1 cellular context compared by ENCODE assay signal in the genomic region with DNA sequence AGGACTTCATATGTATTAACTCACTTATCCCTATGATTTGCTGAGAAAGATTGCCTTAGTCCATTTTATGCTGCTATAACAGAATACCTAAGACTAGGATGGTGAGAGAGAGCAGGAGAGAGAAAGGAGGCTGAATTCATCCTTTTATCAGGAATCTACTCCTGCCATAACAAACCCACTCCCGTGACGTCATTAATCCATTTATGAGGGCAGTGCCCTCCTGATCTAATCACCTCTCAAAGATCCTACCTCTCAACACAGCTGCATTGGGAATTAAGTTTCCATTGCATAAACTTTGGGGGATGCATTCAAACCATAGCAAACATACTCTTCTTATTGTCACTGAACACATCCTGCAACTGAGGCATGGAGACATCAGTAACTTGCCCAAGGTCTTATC.
TF ChIP-seq lines count a peak whose summit lies in the region.

No MANE protein-coding gene starts in this region.

TF ChIP-seq in GM23338, 12 proteins besides CTCF, POLR2A, EP300 and RAD21 (continued from another document):
- TF ChIP-seq, protein P1, sequence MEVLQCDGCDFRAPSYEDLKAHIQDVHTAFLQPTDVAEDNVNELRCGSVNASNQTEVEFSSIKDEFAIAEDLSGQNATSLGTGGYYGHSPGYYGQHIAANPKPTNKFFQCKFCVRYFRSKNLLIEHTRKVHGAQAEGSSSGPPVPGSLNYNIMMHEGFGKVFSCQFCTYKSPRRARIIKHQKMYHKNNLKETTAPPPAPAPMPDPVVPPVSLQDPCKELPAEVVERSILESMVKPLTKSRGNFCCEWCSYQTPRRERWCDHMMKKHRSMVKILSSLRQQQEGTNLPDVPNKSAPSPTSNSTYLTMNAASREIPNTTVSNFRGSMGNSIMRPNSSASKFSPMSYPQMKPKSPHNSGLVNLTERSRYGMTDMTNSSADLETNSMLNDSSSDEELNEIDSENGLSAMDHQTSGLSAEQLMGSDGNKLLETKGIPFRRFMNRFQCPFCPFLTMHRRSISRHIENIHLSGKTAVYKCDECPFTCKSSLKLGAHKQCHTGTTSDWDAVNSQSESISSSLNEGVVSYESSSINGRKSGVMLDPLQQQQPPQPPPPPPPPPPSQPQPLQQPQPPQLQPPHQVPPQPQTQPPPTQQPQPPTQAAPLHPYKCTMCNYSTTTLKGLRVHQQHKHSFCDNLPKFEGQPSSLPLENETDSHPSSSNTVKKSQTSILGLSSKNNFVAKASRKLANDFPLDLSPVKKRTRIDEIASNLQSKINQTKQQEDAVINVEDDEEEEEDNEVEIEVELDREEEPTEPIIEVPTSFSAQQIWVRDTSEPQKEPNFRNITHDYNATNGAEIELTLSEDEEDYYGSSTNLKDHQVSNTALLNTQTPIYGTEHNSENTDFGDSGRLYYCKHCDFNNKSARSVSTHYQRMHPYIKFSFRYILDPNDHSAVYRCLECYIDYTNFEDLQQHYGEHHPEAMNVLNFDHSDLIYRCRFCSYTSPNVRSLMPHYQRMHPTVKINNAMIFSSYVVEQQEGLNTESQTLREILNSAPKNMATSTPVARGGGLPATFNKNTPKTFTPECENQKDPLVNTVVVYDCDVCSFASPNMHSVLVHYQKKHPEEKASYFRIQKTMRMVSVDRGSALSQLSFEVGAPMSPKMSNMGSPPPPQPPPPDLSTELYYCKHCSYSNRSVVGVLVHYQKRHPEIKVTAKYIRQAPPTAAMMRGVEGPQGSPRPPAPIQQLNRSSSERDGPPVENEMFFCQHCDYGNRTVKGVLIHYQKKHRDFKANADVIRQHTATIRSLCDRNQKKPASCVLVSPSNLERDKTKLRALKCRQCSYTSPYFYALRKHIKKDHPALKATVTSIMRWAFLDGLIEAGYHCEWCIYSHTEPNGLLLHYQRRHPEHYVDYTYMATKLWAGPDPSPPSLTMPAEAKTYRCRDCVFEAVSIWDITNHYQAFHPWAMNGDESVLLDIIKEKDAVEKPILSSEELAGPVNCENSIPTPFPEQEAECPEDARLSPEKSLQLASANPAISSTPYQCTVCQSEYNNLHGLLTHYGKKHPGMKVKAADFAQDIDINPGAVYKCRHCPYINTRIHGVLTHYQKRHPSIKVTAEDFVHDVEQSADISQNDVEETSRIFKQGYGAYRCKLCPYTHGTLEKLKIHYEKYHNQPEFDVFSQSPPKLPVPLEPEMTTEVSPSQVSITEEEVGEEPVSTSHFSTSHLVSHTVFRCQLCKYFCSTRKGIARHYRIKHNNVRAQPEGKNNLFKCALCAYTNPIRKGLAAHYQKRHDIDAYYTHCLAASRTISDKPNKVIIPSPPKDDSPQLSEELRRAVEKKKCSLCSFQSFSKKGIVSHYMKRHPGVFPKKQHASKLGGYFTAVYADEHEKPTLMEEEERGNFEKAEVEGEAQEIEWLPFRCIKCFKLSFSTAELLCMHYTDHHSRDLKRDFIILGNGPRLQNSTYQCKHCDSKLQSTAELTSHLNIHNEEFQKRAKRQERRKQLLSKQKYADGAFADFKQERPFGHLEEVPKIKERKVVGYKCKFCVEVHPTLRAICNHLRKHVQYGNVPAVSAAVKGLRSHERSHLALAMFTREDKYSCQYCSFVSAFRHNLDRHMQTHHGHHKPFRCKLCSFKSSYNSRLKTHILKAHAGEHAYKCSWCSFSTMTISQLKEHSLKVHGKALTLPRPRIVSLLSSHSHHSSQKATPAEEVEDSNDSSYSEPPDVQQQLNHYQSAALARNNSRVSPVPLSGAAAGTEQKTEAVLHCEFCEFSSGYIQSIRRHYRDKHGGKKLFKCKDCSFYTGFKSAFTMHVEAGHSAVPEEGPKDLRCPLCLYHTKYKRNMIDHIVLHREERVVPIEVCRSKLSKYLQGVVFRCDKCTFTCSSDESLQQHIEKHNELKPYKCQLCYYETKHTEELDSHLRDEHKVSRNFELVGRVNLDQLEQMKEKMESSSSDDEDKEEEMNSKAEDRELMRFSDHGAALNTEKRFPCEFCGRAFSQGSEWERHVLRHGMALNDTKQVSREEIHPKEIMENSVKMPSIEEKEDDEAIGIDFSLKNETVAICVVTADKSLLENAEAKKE (CRISPR knock-in tag; IDR thresholded peaks at IDR 0.05), result no peak
- TF ChIP-seq, protein P2, sequence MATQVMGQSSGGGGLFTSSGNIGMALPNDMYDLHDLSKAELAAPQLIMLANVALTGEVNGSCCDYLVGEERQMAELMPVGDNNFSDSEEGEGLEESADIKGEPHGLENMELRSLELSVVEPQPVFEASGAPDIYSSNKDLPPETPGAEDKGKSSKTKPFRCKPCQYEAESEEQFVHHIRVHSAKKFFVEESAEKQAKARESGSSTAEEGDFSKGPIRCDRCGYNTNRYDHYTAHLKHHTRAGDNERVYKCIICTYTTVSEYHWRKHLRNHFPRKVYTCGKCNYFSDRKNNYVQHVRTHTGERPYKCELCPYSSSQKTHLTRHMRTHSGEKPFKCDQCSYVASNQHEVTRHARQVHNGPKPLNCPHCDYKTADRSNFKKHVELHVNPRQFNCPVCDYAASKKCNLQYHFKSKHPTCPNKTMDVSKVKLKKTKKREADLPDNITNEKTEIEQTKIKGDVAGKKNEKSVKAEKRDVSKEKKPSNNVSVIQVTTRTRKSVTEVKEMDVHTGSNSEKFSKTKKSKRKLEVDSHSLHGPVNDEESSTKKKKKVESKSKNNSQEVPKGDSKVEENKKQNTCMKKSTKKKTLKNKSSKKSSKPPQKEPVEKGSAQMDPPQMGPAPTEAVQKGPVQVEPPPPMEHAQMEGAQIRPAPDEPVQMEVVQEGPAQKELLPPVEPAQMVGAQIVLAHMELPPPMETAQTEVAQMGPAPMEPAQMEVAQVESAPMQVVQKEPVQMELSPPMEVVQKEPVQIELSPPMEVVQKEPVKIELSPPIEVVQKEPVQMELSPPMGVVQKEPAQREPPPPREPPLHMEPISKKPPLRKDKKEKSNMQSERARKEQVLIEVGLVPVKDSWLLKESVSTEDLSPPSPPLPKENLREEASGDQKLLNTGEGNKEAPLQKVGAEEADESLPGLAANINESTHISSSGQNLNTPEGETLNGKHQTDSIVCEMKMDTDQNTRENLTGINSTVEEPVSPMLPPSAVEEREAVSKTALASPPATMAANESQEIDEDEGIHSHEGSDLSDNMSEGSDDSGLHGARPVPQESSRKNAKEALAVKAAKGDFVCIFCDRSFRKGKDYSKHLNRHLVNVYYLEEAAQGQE (IDR thresholded peaks at IDR 0.05; ENCODE audit: unreplicated experiment), result no peak
- TF ChIP-seq EZH2phosphoT487 (IDR thresholded peaks at IDR 0.05; ENCODE audit: unreplicated experiment) (no peak), NANOG (IDR thresholded peaks at IDR 0.05; ENCODE audit: borderline replicate concordance) (no peak), POLR2AphosphoS5 (IDR thresholded peaks at IDR 0.05; ENCODE audit: low read depth) (no peak), EZH2 (IDR thresholded peaks at IDR 0.05; ENCODE audit: low read depth, unreplicated experiment) (no peak), JUNB (IDR thresholded peaks at IDR 0.05; ENCODE audit: unreplicated experiment) (no peak), CREB1 (CRISPR knock-in tag; IDR thresholded peaks at IDR 0.05; ENCODE audit: low read depth) (no peak)
- TF ChIP-seq, protein P3, sequence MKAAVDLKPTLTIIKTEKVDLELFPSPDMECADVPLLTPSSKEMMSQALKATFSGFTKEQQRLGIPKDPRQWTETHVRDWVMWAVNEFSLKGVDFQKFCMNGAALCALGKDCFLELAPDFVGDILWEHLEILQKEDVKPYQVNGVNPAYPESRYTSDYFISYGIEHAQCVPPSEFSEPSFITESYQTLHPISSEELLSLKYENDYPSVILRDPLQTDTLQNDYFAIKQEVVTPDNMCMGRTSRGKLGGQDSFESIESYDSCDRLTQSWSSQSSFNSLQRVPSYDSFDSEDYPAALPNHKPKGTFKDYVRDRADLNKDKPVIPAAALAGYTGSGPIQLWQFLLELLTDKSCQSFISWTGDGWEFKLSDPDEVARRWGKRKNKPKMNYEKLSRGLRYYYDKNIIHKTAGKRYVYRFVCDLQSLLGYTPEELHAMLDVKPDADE (IDR thresholded peaks at IDR 0.05), result no peak
TF ChIP-seq in GM23338: peak in this region for 0.
